Comparison of ENCODE assay signal across 8 cellular contexts in the genomic region with DNA sequence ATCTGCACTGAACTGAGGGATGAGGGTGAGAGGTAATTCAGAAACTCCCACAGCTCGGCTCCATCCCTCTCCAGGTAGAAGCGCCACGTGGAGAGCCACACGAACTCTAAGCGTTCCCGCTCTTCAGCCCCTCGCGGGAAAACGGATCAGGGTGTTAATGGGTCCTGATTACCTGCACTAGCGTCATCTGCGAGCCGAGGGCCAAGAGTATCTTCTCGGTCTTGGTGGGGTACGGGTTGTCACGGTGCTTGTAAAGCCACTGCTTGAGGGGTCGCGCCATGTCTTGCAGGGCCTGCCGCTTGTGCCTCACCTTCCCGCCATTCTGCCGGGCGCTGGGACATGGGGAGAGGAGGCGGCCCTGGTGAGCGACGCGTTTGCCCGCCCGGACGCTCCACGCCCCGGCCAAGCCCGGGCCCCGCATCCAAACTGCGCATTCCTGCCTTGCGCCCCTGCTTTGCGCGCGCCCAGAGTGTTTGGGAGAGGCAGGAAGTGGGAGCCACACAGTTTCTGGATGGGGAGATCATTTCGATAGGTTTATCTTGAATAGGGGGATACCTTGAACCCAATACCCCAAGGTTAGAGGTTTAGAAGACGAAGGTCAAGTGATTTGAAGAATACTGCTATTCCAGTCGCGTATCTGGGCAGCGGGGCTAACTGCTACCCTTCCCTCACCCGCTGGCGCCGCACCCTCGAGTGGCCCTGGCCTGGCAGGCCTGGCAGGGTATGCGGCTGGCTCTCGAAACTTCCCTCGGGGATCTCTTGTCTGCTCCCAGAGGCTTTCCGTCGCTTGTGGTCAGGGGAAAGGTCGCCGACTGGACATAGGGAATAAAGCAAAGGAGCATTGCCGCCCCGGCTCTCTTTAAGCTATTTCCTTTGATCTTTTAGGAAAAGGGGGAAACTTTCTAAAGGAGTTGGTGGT. TPM values are rescaled to one million over a fixed set of nuclear protein-coding genes. Genes with fewer than 3 reads are reported as not detected.
DNase-seq lines count a peak whose midpoint lies in the region; ATAC-seq and TF ChIP-seq lines count a peak whose summit lies in the region.

No MANE protein-coding gene starts in this region.

- peaks cover 20% of the 10 kb centered on the region for H3K4me1 Mint-ChIP-seq in activated T-helper 2 cell treated with anti-CD3 and anti-CD28 coated beads, Interferon-gamma antibody, Interleukin-2, Interleukin-4, amounts not matched to agents 10 μg/mL and 5 μg/mL and 100 μg/mL, durations not matched to agents 14 hours and 24 hours and 36 hours (ENCODE audit: low read depth)

- intact Hi-C loops in activated T-helper 2 cell treated with anti-CD3 and anti-CD28 coated beads, Interferon-gamma antibody, Interleukin-2, Interleukin-4, amounts not matched to agents 10 μg/mL and 5 μg/mL and 100 μg/mL, durations not matched to agents 14 hours and 24 hours and 36 hours (cut with micrococcal nuclease), result loop anchor here (1.0 to 10.0 kb wide), 4 partner anchors 438 to 933 kb away; partner anchors contain the start of gene BAMBI
- intact Hi-C loops in PC-9 (cut with micrococcal nuclease; ENCODE audit: unreplicated experiment), result no loop called here

- CTCF ChIA-PET in PC-9 (lab: Charles Lee), result no interaction called here

- BruUV-seq in PC-9 (replicated peaks; lab: Mats Ljungman, UMichigan), result no TSS peak

- in situ Hi-C loops in GM23248 (cut with MboI), result no loop called here

- POLR2A ChIA-PET in PC-9 (lab: Charles Lee; ENCODE audit: unreplicated experiment), result no interaction called here

- H3K4me3 Mint-ChIP-seq in activated T-helper 2 cell treated with anti-CD3 and anti-CD28 coated beads, Interferon-gamma antibody, Interleukin-2, Interleukin-4, amounts not matched to agents 10 μg/mL and 5 μg/mL and 100 μg/mL, durations not matched to agents 14 hours and 24 hours and 36 hours (ENCODE audit: low read depth), result peak overlapping the region; percentile 33

- H3K36me3 ChIP-seq in GM23248 (ENCODE audit: low read depth) (peaks cover 15% of the 10 kb centered on the region; the same call in 1 of the 2 replicates), smooth muscle cell (ENCODE audit: low read depth) (no peaks in the 10 kb centered on the region), PC-9 (ENCODE audit: low read depth) (no peaks in the 10 kb centered on the region)

- H3K9me3 Mint-ChIP-seq in activated T-helper 2 cell treated with anti-CD3 and anti-CD28 coated beads, Interferon-gamma antibody, Interleukin-2, Interleukin-4, amounts not matched to agents 10 μg/mL and 5 μg/mL and 100 μg/mL, durations not matched to agents 14 hours and 24 hours and 36 hours, result no peaks in the 10 kb centered on the region

- peaks cover 64% of the 10 kb centered on the region for H3K27me3 Mint-ChIP-seq in activated T-helper 2 cell treated with anti-CD3 and anti-CD28 coated beads, Interferon-gamma antibody, Interleukin-2, Interleukin-4, amounts not matched to agents 10 μg/mL and 5 μg/mL and 100 μg/mL, durations not matched to agents 14 hours and 24 hours and 36 hours (ENCODE audit: low read depth)

- TF ChIP-seq CTCF in smooth muscle cell (IDR thresholded peaks at IDR 0.05; ENCODE audit: borderline replicate concordance, insufficient read depth, poor library complexity, severe bottlenecking), result no peak
- TF ChIP-seq CTCF in PC-9 (conservative IDR thresholded peaks at IDR 0.05), result no peak

- no peak for ATAC-seq in HG03039 (IDR thresholded peaks at IDR 0.05; ENCODE audit: unreplicated experiment)

- H3K79me2 ChIP-seq in GM23248 (ENCODE audit: insufficient read depth) (peaks cover 35% of the 10 kb centered on the region), smooth muscle cell (ENCODE audit: low read depth) (no peaks in the 10 kb centered on the region), PC-9 (ENCODE audit: low read depth) (no peaks in the 10 kb centered on the region)

- no peaks in the 10 kb centered on the region for H4K20me1 ChIP-seq in GM23248 (ENCODE audit: insufficient read depth)
- H4K20me1 ChIP-seq in smooth muscle cell (ENCODE audit: low read depth), result no peaks in the 10 kb centered on the region
- no peaks in the 10 kb centered on the region for H4K20me1 ChIP-seq in PC-9 (ENCODE audit: insufficient read depth)

- H3K9me2 ChIP-seq in GM23248 (ENCODE audit: insufficient read depth) (no peaks in the 10 kb centered on the region), PC-9 (ENCODE audit: insufficient read depth) (no peaks in the 10 kb centered on the region)

- no peaks in the 10 kb centered on the region for H3K9me3 ChIP-seq in GM23248 (ENCODE audit: low read depth)
- no peaks in the 10 kb centered on the region for H3K9me3 ChIP-seq in smooth muscle cell (replicated peaks; ENCODE audit: low read depth)
- H3K9me3 ChIP-seq in PC-9 (ENCODE audit: insufficient read depth, low read depth), result no peaks in the 10 kb centered on the region

- 64 to 65% methylated on average over 38 to 55 of the region's 55 CpGs for WGBS in GM23248 (ENCODE audit: low coverage in 1 of 2, low lambda C conversion rate in 2 of 2, missing lambda C conversion rate in 2 of 2), 2 experiments
- 9% methylated on average over 55 of the region's 55 CpGs for WGBS in smooth muscle cell (ENCODE audit: low lambda C conversion rate)

- H3F3A ChIP-seq in GM23248 (ENCODE audit: insufficient read depth) (peaks cover 18% of the 10 kb centered on the region), smooth muscle cell (ENCODE audit: low read depth) (no peaks in the 10 kb centered on the region), PC-9 (ENCODE audit: insufficient read depth, low read depth) (no peaks in the 10 kb centered on the region)

- H3K9ac ChIP-seq in GM23248, result peak overlapping the region; percentile 87
- no peak overlapping the region for H3K9ac ChIP-seq in smooth muscle cell (ENCODE audit: low read depth)

- H3K27me3 ChIP-seq in GM23248 (replicated peaks; ENCODE audit: insufficient read depth) (no peaks in the 10 kb centered on the region), smooth muscle cell (ENCODE audit: low read depth) (peaks cover 97% of the 10 kb centered on the region), PC-9 (ENCODE audit: insufficient read depth, low read depth) (no peaks in the 10 kb centered on the region)

- no peaks in the 10 kb centered on the region for H3K36me3 Mint-ChIP-seq in activated T-helper 2 cell treated with anti-CD3 and anti-CD28 coated beads, Interferon-gamma antibody, Interleukin-2, Interleukin-4, amounts not matched to agents 10 μg/mL and 5 μg/mL and 100 μg/mL, durations not matched to agents 14 hours and 24 hours and 36 hours (ENCODE audit: low read depth)

- H3K27ac ChIP-seq in GM23248, result peak overlapping the region; percentile 89
- no peak overlapping the region for H3K27ac ChIP-seq in smooth muscle cell (ENCODE audit: low read depth)
- H3K27ac ChIP-seq in PC-9, result no peak overlapping the region

- no peak overlapping the region for H3K27ac Mint-ChIP-seq in activated T-helper 2 cell treated with anti-CD3 and anti-CD28 coated beads, Interferon-gamma antibody, Interleukin-2, Interleukin-4, amounts not matched to agents 10 μg/mL and 5 μg/mL and 100 μg/mL, durations not matched to agents 14 hours and 24 hours and 36 hours

- DNase-seq in GM23248, result no peak
- DNase-seq in activated T-helper 2 cell treated with anti-CD3 and anti-CD28 coated beads, Interferon-gamma antibody, Interleukin-2, Interleukin-4, amounts not matched to agents 10 μg/mL and 5 μg/mL and 100 μg/mL, durations not matched to agents 14 hours and 24 hours and 36 hours (ENCODE audit: low spot score), result no peak
- DNase-seq in smooth muscle cell (lab: John Stamatoyannopoulos, UW; ENCODE audit: unreplicated experiment), result no peak
- no peak for DNase-seq in PC-9
- DNase-seq in NCI-H1436 treated with DMSO at 0.1 percent for 48 hours (lab: John Stamatoyannopoulos, UW), result no peak
- DNase-seq in 8988T, result no peak

- H3K4me3 ChIP-seq in GM23248 (peak overlapping the region; percentile 77), iPS-11a (ENCODE audit: low read depth, low read length) (peak overlapping the region; percentile 57), smooth muscle cell (peak overlapping the region; percentile 71), PC-9 (no peak overlapping the region)

- H3K4me1 ChIP-seq in GM23248 (ENCODE audit: insufficient read depth), result peaks cover 16% of the 10 kb centered on the region
- peaks cover 15% of the 10 kb centered on the region for H3K4me1 ChIP-seq in smooth muscle cell (ENCODE audit: low read depth)
- no peaks in the 10 kb centered on the region for H3K4me1 ChIP-seq in PC-9 (replicated peaks; ENCODE audit: insufficient read depth)

- H2AFZ ChIP-seq in GM23248 (peak overlapping the region; percentile 80), smooth muscle cell (ENCODE audit: low read depth) (peak overlapping the region; percentile 73), PC-9 (no peak overlapping the region)

- peak overlapping the region; percentile 46 for H3K4me2 ChIP-seq in GM23248 (ENCODE audit: unreplicated experiment)
- H3K4me2 ChIP-seq in smooth muscle cell, result peak overlapping the region; percentile 90
- H3K4me2 ChIP-seq in PC-9, result no peak overlapping the region

RNA-seq across cellular contexts. Expression of gene MKX, which starts 4.2 kb away (rescaled TPM):
- total RNA-seq in GM23248 (2014; rRNA removed; shearing (Covaris generic)), result 41.4 and 44.1 TPM in 2 replicates
- polyA plus RNA-seq in GM23248 (2016; fragmentation: Nextera tagmentation; extraction: Ambion mirVana) (35.9 and 36.2 TPM in 2 replicates), smooth muscle cell (not detected in 2 replicates)
- total RNA-seq in activated T-helper 2 cell treated with anti-CD3 and anti-CD28 coated beads, Interferon-gamma antibody, Interleukin-2, Interleukin-4, amounts not matched to agents 10 μg/mL and 5 μg/mL and 100 μg/mL, durations not matched to agents 14 hours and 24 hours and 36 hours, result not detected in 2 replicates
- total RNA-seq in smooth muscle cell (0.04 and 0.09 TPM in 2 replicates), PC-9 (2021) (not detected in 2 replicates)

Comparison
In these comparisons a context has a peak if more than half of its experiments do, and no peak if none do; other contexts are left out.
1. RNA of gene MKX, which starts 4.2 kb away (total RNA-seq): 41.4 to 44.1 TPM in GM23248; 0.04 to 0.09 TPM in smooth muscle cell, not detected in activated T-helper 2 cell treated with anti-CD3 and anti-CD28 coated beads, Interferon-gamma antibody, Interleukin-2, Interleukin-4, amounts not matched to agents 10 μg/mL and 5 μg/mL and 100 μg/mL, durations not matched to agents 14 hours and 24 hours and 36 hours and not detected in PC-9; every median in the first group is over 10 times any median in the second.